In the genomic region with DNA sequence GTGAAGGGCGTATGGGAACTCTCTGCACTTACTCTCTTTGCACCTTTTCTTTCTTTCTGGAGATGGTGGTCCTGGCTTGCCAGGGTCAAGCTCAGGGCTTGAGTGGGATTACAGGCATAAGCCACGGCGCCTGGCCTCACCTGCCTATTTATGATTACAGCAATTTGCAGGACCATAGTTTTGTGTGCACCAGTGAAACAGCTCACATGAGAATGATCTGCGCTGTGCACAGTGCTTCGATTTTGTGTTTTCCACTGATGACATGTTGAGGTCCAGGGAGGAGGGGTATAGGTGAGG, we compare ENCODE assay signal across 16 cellular contexts.
"Had no signal": no experiment of that assay in that cellular context is flagged by ENCODE, and none has a peak within 500 bp of the region (broad histone marks: within the 10 kb centered on the region; RNA-seq: fewer than 3 reads in every experiment).

No MANE protein-coding gene starts in this region.

- H3K4me2 ChIP-seq: hepatocyte had no signal

- H3K27ac ChIP-seq: gastroesophageal sphincter, hepatocyte, ovary, suprapubic skin had no signal

- H3K4me3 ChIP-seq: gastroesophageal sphincter, hepatocyte, left lung, ovary, suprapubic skin had no signal

- H3K9me3 Mint-ChIP-seq: activated T-helper 1 cell treated with anti-CD3 and anti-CD28 coated beads, Interleukin-12 subunit alpha, Interleukin-12 subunit beta, Interleukin-2, Interleukin-4 antibody, amounts not matched to agents 30 ng/mL and 10 ng/mL and 1 ng/mL, durations not matched to agents 14 hours and 24 hours and 36 hours; stimulated activated naive CD8-positive, alpha-beta T cell treated with anti-CD3 and anti-CD28 coated beads, Interleukin-15, Interleukin-2, amounts not matched to agents 100 ng/mL and 50 ng/mL, for 24 hours had no signal

- ATAC-seq: activated CD4-positive, CD25-positive, alpha-beta regulatory T cell treated with anti-CD3 and anti-CD28 coated beads, Interleukin-2, amount 50 U/mL, for 24 hours; gastroesophageal sphincter; left lung; sciatic nerve had no signal

- DNase-seq: activated naive CD4-positive, alpha-beta T cell treated with Interleukin-2 at 50 U/mL for 16 hours; erythroblast; mesenchymal stem cell; ovary; T-helper 9 cell; trophoblast cell had no signal

- H3K36me3 ChIP-seq: gastroesophageal sphincter, left lung, ovary, suprapubic skin had no signal

- H3K9me3 ChIP-seq: gastroesophageal sphincter, left lung, ovary, suprapubic skin had no signal

- H3K27me3 ChIP-seq: gastroesophageal sphincter, hepatocyte, left lung, ovary, suprapubic skin had no signal

- FAIRE-seq: colon, keratinocyte had no signal

- H3K27me3 Mint-ChIP-seq: stimulated activated naive CD8-positive, alpha-beta T cell treated with anti-CD3 and anti-CD28 coated beads, Interleukin-15, Interleukin-2, amounts not matched to agents 100 ng/mL and 50 ng/mL, for 24 hours had no signal

- H3K4me3 Mint-ChIP-seq: stimulated activated naive CD8-positive, alpha-beta T cell treated with anti-CD3 and anti-CD28 coated beads, Interleukin-15, Interleukin-2, amounts not matched to agents 100 ng/mL and 50 ng/mL, for 24 hours had no signal
